9 cellular contexts compared by ENCODE assay signal in genomic region chr11:63023851-63024648, GRCh38. TPM values are rescaled to one million over a fixed set of nuclear protein-coding genes. Genes with fewer than 3 reads are reported as not detected.
DNase-seq lines count a peak whose midpoint lies in the region; ATAC-seq, FAIRE-seq and TF ChIP-seq lines count a peak whose summit lies in the region.
"Had no signal": no experiment of that assay in that cellular context is flagged by ENCODE, and none has a peak within 500 bp of the region (broad histone marks: within the 10 kb centered on the region; RNA-seq: fewer than 3 reads in every experiment).

No MANE protein-coding gene starts in this region.

- H3K9me3 ChIP-seq in H1 (ENCODE audit: insufficient read depth in 2 of 2, low read depth in 1 of 2, low read length in 1 of 2), result no peaks in the 10 kb centered on the region; a peak in 1 of 4 replicates

- no peaks in the 10 kb centered on the region for H4K20me1 ChIP-seq in H1 (replicated peaks in 1 of 2; ENCODE audit: control insufficient read depth in 1 of 2, insufficient read depth in 2 of 2, low read length in 2 of 2)

- H3K79me1 ChIP-seq in H1 (ENCODE audit: low read depth, low read length), result no peaks in the 10 kb centered on the region

- no peak overlapping the region; the same call in 1 of the 2 replicates for H4K8ac ChIP-seq in H1 (ENCODE audit: extremely low read depth, insufficient read depth, low read length)

- ATAC-seq in HG03175 (IDR thresholded peaks at IDR 0.05; ENCODE audit: unreplicated experiment) (peak; percentile 47), HG03097 (IDR thresholded peaks at IDR 0.05; ENCODE audit: low FRiP score, unreplicated experiment) (no peak)

- no peak overlapping the region for H2BK5ac ChIP-seq in H1 (ENCODE audit: low read depth, low read length)

- no peak overlapping the region for H2AK5ac ChIP-seq in H1 (ENCODE audit: low read depth, low read length)

- FAIRE-seq in H1 (lab: Jason Lieb, UNC), result peak; percentile 70

- POLR2A ChIA-PET in H1 (lab: Charles Lee; ENCODE audit: partially characterized antibody), result interaction anchor here (0.8 to 2.3 kb wide), 8 partner anchors 9 to 238 kb away, joined by 3 to 15 read pairs (median 3); no protein-coding TSS in a partner anchor

- 33% methylated on average over 19 of the region's 19 CpGs; no CpG with 5 or more reads in 1 of the 2 experiments for WGBS in H1 (ENCODE audit: extremely low coverage in 1 of 2, insufficient coverage in 1 of 2, insufficient read length in 1 of 2, insufficient replicate concordance in 2 of 2, low coverage in 1 of 2, low lambda C conversion rate in 2 of 2, missing lambda C conversion rate in 1 of 2), 2 experiments

- no peak overlapping the region for H4K91ac ChIP-seq in H1 (replicated peaks; ENCODE audit: insufficient read length, low read length)

- H3K23ac ChIP-seq in H1 (ENCODE audit: insufficient read length), result no peak overlapping the region

- CTCF ChIA-PET in H1 (lab: Charles Lee; ENCODE audit: partially characterized antibody), result interaction anchor here (0.8 to 8.6 kb wide), 30 partner anchors 9 to 715 kb away, joined by 3 to 435 read pairs (median 4); partner anchors contain the start of genes CHRM1 and SLC22A8

- H3K36me3 ChIP-seq in H1 (ENCODE audit: control insufficient read depth in 2 of 4, insufficient read depth in 4 of 4, low read length in 3 of 4), result no peaks in the 10 kb centered on the region

- no peak overlapping the region for H2BK120ac ChIP-seq in H1 (replicated peaks; ENCODE audit: low read depth, low read length)

- peak; percentile 84 to 87 for TF ChIP-seq RAD21 in H1 (IDR thresholded peaks at IDR 0.05 in 1 of 2, conservative IDR thresholded peaks at IDR 0.05 in 1 of 2; ENCODE audit: low read depth in 2 of 2, low read length in 2 of 2)

- H3K18ac ChIP-seq in H1 (ENCODE audit: extremely low read depth, low read length), result no peak overlapping the region

- peaks cover 0 to 4% (median 2%) of the 10 kb centered on the region in 4 experiments; a peak in 3 of 7 replicates for H3K27me3 ChIP-seq in H1 (replicated peaks in 1 of 4; ENCODE audit: control insufficient read depth in 3 of 4, extremely low read depth in 1 of 4, insufficient read depth in 3 of 4, low read length in 3 of 4)

- H3K4ac ChIP-seq in H1 (replicated peaks; ENCODE audit: insufficient read length, low read depth, low read length), result no peak overlapping the region

- peak; percentile 95 to 98 (median 96) for TF ChIP-seq CTCF in H1 (IDR thresholded peaks at IDR 0.05; ENCODE audit: control extremely low read depth in 1 of 3, insufficient read depth in 1 of 3, low read depth in 1 of 3, low read length in 3 of 3)

- no peak overlapping the region for H2BK20ac ChIP-seq in H1 (ENCODE audit: low read length)

- H3K9ac ChIP-seq in H1 (replicated peaks in 1 of 4; ENCODE audit: extremely low read depth in 1 of 4, low read depth in 3 of 4, low read length in 3 of 4), result no peak overlapping the region

- H3K4me1 ChIP-seq in H1 (replicated peaks in 1 of 4; ENCODE audit: control insufficient read depth in 3 of 4, insufficient read depth in 4 of 4, low read length in 3 of 4), result peaks cover 0 to 7% (median 4%) of the 10 kb centered on the region in 4 experiments; a peak in 5 of 7 replicates

- no peak overlapping the region for H3K56ac ChIP-seq in H1 (replicated peaks; ENCODE audit: insufficient read length, low read depth, low read length)

- TF ChIP-seq EP300 in H1 (IDR thresholded peaks at IDR 0.05; ENCODE audit: borderline replicate concordance in 1 of 2, low read depth in 2 of 2, low read length in 2 of 2), result no peak

- H2BK15ac ChIP-seq in H1 (ENCODE audit: low read length), result no peak overlapping the region

- TF ChIP-seq POLR2A in H1 (IDR thresholded peaks at IDR 0.05; ENCODE audit: control extremely low read depth in 1 of 2, low read depth in 2 of 2, low read length in 2 of 2), result no peak

- 0 out of 2 replicates have a peak overlapping the region, but pooled peaks have one; percentile 11 for H2AFZ ChIP-seq in H1 (ENCODE audit: low read length)

- H3K23me2 ChIP-seq in H1 (ENCODE audit: low read depth, low read length), result peaks cover 2% of the 10 kb centered on the region; the same call in 1 of the 2 replicates

- no peak overlapping the region for H3K4me3 ChIP-seq in H1 (ENCODE audit: extremely low read depth in 1 of 4, insufficient read depth in 2 of 4, low read depth in 3 of 4, low read length in 4 of 4)

- no peak overlapping the region for H3K14ac ChIP-seq in H1 (ENCODE audit: insufficient read length)

- DNase-seq in DMS114 treated with DMSO at 0.1 percent for 48 hours (lab: John Stamatoyannopoulos, UW; ENCODE audit: unreplicated experiment), result peak; percentile 71
- DNase-seq in NOMO-1 (lab: John Stamatoyannopoulos, UW; ENCODE audit: unreplicated experiment in 2 of 2), result peak; percentile 78 to 89
- peak; percentile 97 for DNase-seq in activated CD8-positive, alpha-beta memory T cell treated with anti-CD3 and anti-CD28 coated beads for 24 hours
- DNase-seq in H1 (ENCODE audit: low read depth in 1 of 2, low spot score in 2 of 2), result peak; percentile 29 to 97
- DNase-seq in mesenteric fat pad (ENCODE audit: low spot score), result peak; percentile 95
- peak; percentile 70 to 74 for DNase-seq in stimulated activated CD8-positive, alpha-beta memory T cell treated with anti-CD3 and anti-CD28 coated beads, Interleukin-2, amount 100 ng/mL, for 1 hour (ENCODE audit: low read depth in 2 of 2)

- H2BK12ac ChIP-seq in H1 (ENCODE audit: low read depth, low read length), result no peak overlapping the region

- no peak overlapping the region for H3K27ac ChIP-seq in H1 (ENCODE audit: low read depth, low read length)
- H3K27ac ChIP-seq: epithelial cell of prostate had no signal

- H3K4me2 ChIP-seq in H1 (ENCODE audit: insufficient read depth in 1 of 2, low read depth in 2 of 2, low read length in 2 of 2), result no peak overlapping the region; a peak in 1 of 4 replicates

- H3K79me2 ChIP-seq in H1 (ENCODE audit: control insufficient read depth in 1 of 2, insufficient read depth in 2 of 2, low read length in 2 of 2), result no peaks in the 10 kb centered on the region

- H4K5ac ChIP-seq in H1 (ENCODE audit: insufficient read length, low read depth, low read length), result no peak overlapping the region

TF ChIP-seq in H1, 55 proteins besides CTCF, POLR2A, EP300 and RAD21 (continues in another document):
- TF ChIP-seq MAX (IDR thresholded peaks at IDR 0.05) (no peak), POLR2AphosphoS5 (IDR thresholded peaks at IDR 0.05; ENCODE audit: low read depth, low read length) (no peak), KDM4A (IDR thresholded peaks at IDR 0.05; ENCODE audit: low read depth, low read length, severe bottlenecking) (no peak), KDM1A (IDR thresholded peaks at IDR 0.05; ENCODE audit: borderline replicate concordance, low read length) (no peak), FOSL1 (IDR thresholded peaks at IDR 0.05; ENCODE audit: insufficient read depth, low read depth, low read length) (no peak), TCF12 (IDR thresholded peaks at IDR 0.05; ENCODE audit: low read depth, low read length) (no peak), TAF7 (optimal IDR thresholded peaks at IDR 0.05; ENCODE audit: borderline replicate concordance, low read depth, low read length) (no peak), BACH1 (IDR thresholded peaks at IDR 0.05; ENCODE audit: low read length) (no peak), YY1 (IDR thresholded peaks at IDR 0.05; ENCODE audit: low read depth, low read length) (peak; percentile 80), USF2 (IDR thresholded peaks at IDR 0.05; ENCODE audit: low read length) (no peak), SIX5 (IDR thresholded peaks at IDR 0.05; ENCODE audit: low read depth, low read length) (no peak), SIN3A (conservative IDR thresholded peaks at IDR 0.05 in 1 of 2, IDR thresholded peaks at IDR 0.05 in 1 of 2; ENCODE audit: low read depth in 1 of 2, low read length in 2 of 2) (0 out of 4 replicates have a peak, but pooled peaks of 1 of the 2 experiments have one; percentile 45), SP2 (IDR thresholded peaks at IDR 0.05; ENCODE audit: low read length) (no peak), EGR1 (IDR thresholded peaks at IDR 0.05; ENCODE audit: borderline replicate concordance, low read depth, low read length) (no peak), CBX5 (IDR thresholded peaks at IDR 0.05; ENCODE audit: low read depth, low read length) (no peak), RXRA (IDR thresholded peaks at IDR 0.05; ENCODE audit: insufficient read depth, low read depth, low read length) (no peak)

RNA-seq across cellular contexts. Expression of gene SLC22A8, which starts 8.4 kb away (rescaled TPM):
- not detected in 2 replicates for total RNA-seq in H1 (2021; fragmentation: NEBNext Ultra II Directional; extraction: Animal tissue kit (Norgen Biotek cat#: 25700))
- polyA plus RNA-seq in H1 (2011; rRNA removed), result not detected in 2 replicates
- not detected for polyA plus RNA-seq in H1 (2011; cell fraction: cytosol; rRNA removed)
- polyA plus RNA-seq in H1 (2011; cell fraction: nucleus; rRNA removed), result not detected
- not detected in 4 replicates for polyA plus RNA-seq in H1 (2012, experiment 1 of 2)
- polyA plus RNA-seq in H1 (2012, experiment 2 of 2), result not detected
- not detected for polyA plus RNA-seq in H1 (2013, experiment 1 of 2)
- not detected for polyA plus RNA-seq in H1 (2013, experiment 2 of 2)
- not detected in 2 replicates for polyA minus RNA-seq in H1 (2011; rRNA and poly(A)+ RNA removed)
- polyA minus RNA-seq in H1 (2011; cell fraction: cytosol; rRNA and poly(A)+ RNA removed), result not detected
- not detected for polyA minus RNA-seq in H1 (2011; cell fraction: nucleus; rRNA and poly(A)+ RNA removed)
- total RNA-seq in mesenteric fat pad, result not detected

RNA-seq across cellular contexts. Expression of gene SLC22A6, which starts 39.3 kb away (rescaled TPM):
- not detected in 2 replicates for total RNA-seq in H1 (2021; fragmentation: NEBNext Ultra II Directional; extraction: Animal tissue kit (Norgen Biotek cat#: 25700))
- polyA plus RNA-seq in H1 (2011; rRNA removed), result not detected in 2 replicates
- not detected for polyA plus RNA-seq in H1 (2011; cell fraction: cytosol; rRNA removed)
- not detected for polyA plus RNA-seq in H1 (2011; cell fraction: nucleus; rRNA removed)
- not detected in 4 replicates for polyA plus RNA-seq in H1 (2012, experiment 1 of 2)
- polyA plus RNA-seq in H1 (2012, experiment 2 of 2), result not detected
- polyA plus RNA-seq in H1 (2013, experiment 1 of 2), result not detected
- not detected for polyA plus RNA-seq in H1 (2013, experiment 2 of 2)
- not detected in 2 replicates for polyA minus RNA-seq in H1 (2011; rRNA and poly(A)+ RNA removed)
- polyA minus RNA-seq in H1 (2011; cell fraction: cytosol; rRNA and poly(A)+ RNA removed), result not detected
- polyA minus RNA-seq in H1 (2011; cell fraction: nucleus; rRNA and poly(A)+ RNA removed), result not detected
- not detected for total RNA-seq in mesenteric fat pad
